In genomic region chr12:63064080-63064479, GRCh38 we compare ENCODE assay signal across 22 cellular contexts.
DNase-seq lines count a peak whose midpoint lies in the region; TF ChIP-seq lines count a peak whose summit lies in the region.
"Had no signal": no experiment of that assay in that cellular context is flagged by ENCODE, and none has a peak within 500 bp of the region (broad histone marks: within the 10 kb centered on the region; RNA-seq: fewer than 3 reads in every experiment).

No MANE protein-coding gene starts in this region.

- TF ChIP-seq CTCF in NB4 (IDR thresholded peaks at IDR 0.05; ENCODE audit: low read depth, low read length), result no peak
- TF ChIP-seq CTCF in chondrocyte (IDR thresholded peaks at IDR 0.05), result no peak
- no peak for TF ChIP-seq CTCF in suprapubic skin (IDR thresholded peaks at IDR 0.05)

- no peaks in the 10 kb centered on the region for H3K36me3 Mint-ChIP-seq in chondrocyte (ENCODE audit: low read depth)
- H3K36me3 Mint-ChIP-seq: activated CD8-positive, alpha-beta memory T cell treated with anti-CD3 and anti-CD28 coated beads, Interleukin-2, amount 10 ng/mL, durations not matched to agents 7 days and 5 days; brain; T-cell; WTC11 had no signal

- no peaks in the 10 kb centered on the region for H3K4me1 ChIP-seq in suprapubic skin
- H3K4me1 ChIP-seq: Peyer's patch, right atrium auricular region had no signal

- H3K36me3 ChIP-seq in suprapubic skin, result no peaks in the 10 kb centered on the region
- H3K36me3 ChIP-seq: Peyer's patch, right atrium auricular region had no signal

- peaks cover 25% of the 10 kb centered on the region for H3K4me1 Mint-ChIP-seq in chondrocyte (ENCODE audit: low read depth)
- H3K4me1 Mint-ChIP-seq: activated CD8-positive, alpha-beta memory T cell treated with anti-CD3 and anti-CD28 coated beads, Interleukin-2, amount 10 ng/mL, durations not matched to agents 7 days and 5 days; B cell; neural crest cell; T-cell had no signal

- DNase-seq in AML-193 (lab: John Stamatoyannopoulos, UW) (peak; percentile 52 to 58), NB4 (ENCODE audit: low read depth) (peak; percentile 3), chondrocyte (ENCODE audit: low spot score) (no peak), kidney tubule cell (ENCODE audit: low spot score) (peak; percentile 27), HuH-7.5 (ENCODE audit: low spot score) (no peak), suprapubic skin (ENCODE audit: low spot score in 2 of 2) (no peak), DMS114 treated with DMSO at 0.1 percent for 48 hours (lab: John Stamatoyannopoulos, UW; ENCODE audit: unreplicated experiment) (no peak)
- DNase-seq in activated CD4-positive, alpha-beta T cell treated with anti-CD3 and anti-CD28 coated beads for 4 hours, result no peak
- DNase-seq: activated CD8-positive, alpha-beta memory T cell treated with anti-CD3 and anti-CD28 coated beads, Interleukin-2, amount 10 ng/mL, durations not matched to agents 7 days and 5 days; activated gamma-delta T cell; DMS153; effector memory CD8-positive, alpha-beta T cell; MM.1S; NCI-H2107; NCI-H774; Peyer's patch; T-cell had no signal

- no peaks in the 10 kb centered on the region for H3K9me3 ChIP-seq in suprapubic skin
- H3K9me3 ChIP-seq: Peyer's patch, right atrium auricular region had no signal

- H3K4me3 Mint-ChIP-seq in chondrocyte (ENCODE audit: unreplicated experiment), result no peak overlapping the region
- H3K4me3 Mint-ChIP-seq: activated CD8-positive, alpha-beta memory T cell treated with anti-CD3 and anti-CD28 coated beads, Interleukin-2, amount 10 ng/mL, durations not matched to agents 7 days and 5 days; B cell; brain; effector memory CD8-positive, alpha-beta T cell; neural crest cell; T-cell; WTC11 had no signal

- TF ChIP-seq EP300 in suprapubic skin (IDR thresholded peaks at IDR 0.05), result no peak

- H3K27me3 ChIP-seq in suprapubic skin, result no peaks in the 10 kb centered on the region
- H3K27me3 ChIP-seq: Peyer's patch, right atrium auricular region had no signal

- H3K27ac ChIP-seq in suprapubic skin, result no peak overlapping the region
- H3K27ac ChIP-seq: Peyer's patch, right atrium auricular region had no signal

- H3K4me3 ChIP-seq in NB4 (ENCODE audit: low read depth, low read length) (no peak overlapping the region), suprapubic skin (no peak overlapping the region)
- H3K4me3 ChIP-seq: Peyer's patch, right atrium auricular region had no signal

- H3K9me3 Mint-ChIP-seq in chondrocyte (ENCODE audit: low read depth), result no peaks in the 10 kb centered on the region
- H3K9me3 Mint-ChIP-seq: brain, neural crest cell, T-cell, WTC11 had no signal

- WGBS in suprapubic skin, result 11% methylated on average over 1 of the region's 1 CpG

- H3K27me3 Mint-ChIP-seq in chondrocyte (ENCODE audit: low read depth), result no peaks in the 10 kb centered on the region
- H3K27me3 Mint-ChIP-seq: B cell; brain; effector memory CD8-positive, alpha-beta T cell had no signal

- peak overlapping the region; percentile 65 for H3K27ac Mint-ChIP-seq in chondrocyte (ENCODE audit: unreplicated experiment)
- H3K27ac Mint-ChIP-seq: activated CD8-positive, alpha-beta memory T cell treated with anti-CD3 and anti-CD28 coated beads, Interleukin-2, amount 10 ng/mL, durations not matched to agents 7 days and 5 days; B cell; brain; effector memory CD8-positive, alpha-beta T cell; T-cell; WTC11 had no signal

- TF ChIP-seq POLR2A in NB4 (IDR thresholded peaks at IDR 0.05; ENCODE audit: extremely low read depth, insufficient read length) (no peak), suprapubic skin (IDR thresholded peaks at IDR 0.05) (no peak)

Comparison
In these comparisons a context has a peak if more than half of its experiments do, and no peak if none do; other contexts are left out.
1. DNase-seq: peak in AML-193 (2 of 2), NB4 (single experiment) and kidney tubule cell (single experiment); none in chondrocyte (single experiment), HuH-7.5 (single experiment), suprapubic skin (0 of 2), activated CD4-positive, alpha-beta T cell treated with anti-CD3 and anti-CD28 coated beads for 4 hours (0 of 2) and DMS114 treated with DMSO at 0.1 percent for 48 hours (single experiment).